In genomic region chr18:12593861-12594260, GRCh38 we compare ENCODE assay signal across 17 cellular contexts.
DNase-seq lines count a peak whose midpoint lies in the region; ATAC-seq and TF ChIP-seq lines count a peak whose summit lies in the region.
"Had no signal": no experiment of that assay in that cellular context is flagged by ENCODE, and none has a peak within 500 bp of the region (broad histone marks: within the 10 kb centered on the region; RNA-seq: fewer than 3 reads in every experiment).

No MANE protein-coding gene starts in this region.

- H3K23ac ChIP-seq in IMR-90 (ENCODE audit: low read depth, low read length) = no peak overlapping the region

- no peak overlapping the region for H3K4ac ChIP-seq in IMR-90 (ENCODE audit: low read depth, low read length)

- H2BK5ac ChIP-seq in IMR-90 (ENCODE audit: low read depth, low read length, poor library complexity, severe bottlenecking) = no peak overlapping the region

- H2AK9ac ChIP-seq in IMR-90 (replicated peaks; ENCODE audit: low read depth, low read length, poor library complexity) = no peak overlapping the region

- H2AK5ac ChIP-seq in IMR-90 (ENCODE audit: low read depth, low read length) = no peak overlapping the region

- H3K9me1 ChIP-seq in IMR-90 (ENCODE audit: insufficient read depth, low read length) = peaks cover 10% of the 10 kb centered on the region

- no peak overlapping the region for H3K4me3 Mint-ChIP-seq in GM23338

- intact Hi-C loops in IMR-90 (cut with micrococcal nuclease) = no loop called here

- H2BK20ac ChIP-seq in IMR-90 (ENCODE audit: low read depth, low read length) = no peak overlapping the region

- no peak for TF ChIP-seq POLR2A in IMR-90 (IDR thresholded peaks at IDR 0.05; ENCODE audit: low read depth, low read length)

- peaks cover 24 to 45% of the 10 kb centered on the region in 2 experiments for H3K79me1 ChIP-seq in IMR-90 (ENCODE audit: low read depth in 1 of 2, low read length in 2 of 2)

- no peak overlapping the region for H3K4me3 ChIP-seq in AG10803 (ENCODE audit: low read length)
- no peak overlapping the region for H3K4me3 ChIP-seq in IMR-90 (ENCODE audit: insufficient read depth, low read depth, low read length)
- H3K4me3 ChIP-seq in cardiac fibroblast (replicated peaks in 1 of 2; ENCODE audit: low read depth in 2 of 2, low read length in 2 of 2) = no peak overlapping the region
- H3K4me3 ChIP-seq in fibroblast of pulmonary artery (replicated peaks; ENCODE audit: low read depth, low read length) = no peak overlapping the region
- no peak overlapping the region for H3K4me3 ChIP-seq in GM23338
- H3K4me3 ChIP-seq: Peyer's patch, SJSA1 had no signal

- H3K27ac ChIP-seq in IMR-90 (ENCODE audit: insufficient read depth, low read length) = no peak overlapping the region
- no peak overlapping the region for H3K27ac ChIP-seq in GM23338 (ENCODE audit: low read depth)
- H3K27ac ChIP-seq: C4-2B, Peyer's patch, SJSA1 had no signal

- H3K4me1 Mint-ChIP-seq in GM23338 = peaks cover 21% of the 10 kb centered on the region

- no peaks in the 10 kb centered on the region for H3K79me2 ChIP-seq in GM23338 (replicated peaks; ENCODE audit: insufficient read depth)

- no peak overlapping the region for H4K5ac ChIP-seq in IMR-90 (ENCODE audit: low read depth, low read length)

- CTCF ChIA-PET in IMR-90 (lab: Yijun Ruan, JAX) = no interaction called here

- H3K27ac Mint-ChIP-seq in GM23338 = no peak overlapping the region

- no peak overlapping the region for H4K8ac ChIP-seq in IMR-90 (ENCODE audit: low read depth in 2 of 2, low read length in 2 of 2)

- H3K36me3 Mint-ChIP-seq in GM23338 (ENCODE audit: low read depth) = no peaks in the 10 kb centered on the region

- H3K36me3 ChIP-seq in IMR-90 (ENCODE audit: control insufficient read depth, insufficient read depth, low read length) (no peaks in the 10 kb centered on the region), GM23338 (ENCODE audit: insufficient read depth) (no peaks in the 10 kb centered on the region)
- H3K36me3 ChIP-seq: Peyer's patch, SJSA1 had no signal

- H3K27me3 ChIP-seq in IMR-90 (ENCODE audit: control insufficient read depth, insufficient read depth, low read length) = no peaks in the 10 kb centered on the region
- no peaks in the 10 kb centered on the region for H3K27me3 ChIP-seq in GM23338 (ENCODE audit: insufficient read depth)
- H3K27me3 ChIP-seq: Peyer's patch, SJSA1 had no signal

- no peak overlapping the region for H3K56ac ChIP-seq in IMR-90 (ENCODE audit: extremely low read depth, insufficient read depth, low read length)

- ATAC-seq in IMR-90 (ENCODE audit: low read depth) (no peak), GM23338 (no peak), HG02973 (IDR thresholded peaks at IDR 0.05; ENCODE audit: unreplicated experiment) (no peak)

- in situ Hi-C loops in IMR-90 (cut with MboI; ENCODE audit: low sequenced_read_pairs) = no loop called here

- no peak overlapping the region for H3K18ac ChIP-seq in IMR-90 (ENCODE audit: low read depth, low read length)

- BruUV-seq in IMR-90 (replicated peaks; lab: Mats Ljungman, UMichigan) = no TSS peak

- H4K91ac ChIP-seq in IMR-90 (ENCODE audit: insufficient read depth, low read depth, low read length) = no peak overlapping the region

- no peak overlapping the region for H2BK120ac ChIP-seq in IMR-90 (ENCODE audit: low read depth, low read length)

- H2BK15ac ChIP-seq in IMR-90 (ENCODE audit: low read depth, low read length) = no peak overlapping the region

- no peaks in the 10 kb centered on the region for H3K27me3 Mint-ChIP-seq in GM23338 (ENCODE audit: insufficient read depth, low read depth, poor library complexity)

- H3K9ac ChIP-seq in IMR-90 (ENCODE audit: low read depth, low read length) = no peak overlapping the region

- H2AFZ ChIP-seq in IMR-90 (replicated peaks; ENCODE audit: low read length, poor library complexity) (no peak overlapping the region), GM23338 (no peak overlapping the region)

- H3K4me2 ChIP-seq in IMR-90 (ENCODE audit: low read depth, low read length) (no peak overlapping the region), GM23338 (no peak overlapping the region)

- H3K9me2 ChIP-seq in GM23338 (ENCODE audit: insufficient read depth) = no peaks in the 10 kb centered on the region

- WGBS in IMR-90 (ENCODE audit: extremely low coverage in 2 of 2, insufficient read length in 1 of 2), 2 experiments = no CpG with 5 or more reads among the region's 8 CpGs

- H3K14ac ChIP-seq in IMR-90 (replicated peaks; ENCODE audit: low read depth, low read length) = no peak overlapping the region

- TF ChIP-seq RAD21 in IMR-90 (IDR thresholded peaks at IDR 0.05; ENCODE audit: low read length) = no peak

- DNase-seq in AG10803 (ENCODE audit: low read depth) (peak; percentile 50), IMR-90 (peak; percentile 69), cardiac fibroblast (ENCODE audit: low read depth in 2 of 2) (peak; percentile 33 to 49), fibroblast of pulmonary artery (ENCODE audit: low read depth) (peak; percentile 32), GM23338 (ENCODE audit: low spot score) (no peak), SKM-1 (lab: John Stamatoyannopoulos, UW; ENCODE audit: unreplicated experiment) (no peak), NCI-H2029 treated with DMSO at 0.1 percent for 48 hours (lab: John Stamatoyannopoulos, UW) (no peak)
- DNase-seq: DMS79 treated with DMSO at 0.1 percent for 48 hours, KG1, NCI-H1417 treated with DMSO at 0.1 percent for 48 hours, NCI-H187 treated with DMSO at 0.1 percent for 48 hours, NCI-H2171 treated with DMSO at 0.1 percent for 48 hours, Peyer's patch, SW 1271 had no signal

- no peak for TF ChIP-seq CTCF in AG10803 (conservative IDR thresholded peaks at IDR 0.05; ENCODE audit: low read length)
- TF ChIP-seq CTCF in IMR-90 (conservative IDR thresholded peaks at IDR 0.05; ENCODE audit: low read depth, low read length) = no peak
- TF ChIP-seq CTCF in cardiac fibroblast (IDR thresholded peaks at IDR 0.05; ENCODE audit: low read depth, low read length) = no peak
- no peak for TF ChIP-seq CTCF in fibroblast of pulmonary artery (IDR thresholded peaks at IDR 0.05; ENCODE audit: low read length, missing control alignments)
- no peak for TF ChIP-seq CTCF in GM23338 (conservative IDR thresholded peaks at IDR 0.05; ENCODE audit: low read depth in 2 of 2)

- no peaks in the 10 kb centered on the region for H3K9me3 Mint-ChIP-seq in GM23338

- no peaks in the 10 kb centered on the region for H3K9me3 ChIP-seq in IMR-90 (ENCODE audit: control insufficient read depth, insufficient read depth, low read length)
- H3K9me3 ChIP-seq: Peyer's patch, SJSA1 had no signal

- peaks cover 8% of the 10 kb centered on the region for H3K4me1 ChIP-seq in IMR-90 (ENCODE audit: control insufficient read depth, insufficient read depth, low read length)
- peaks cover 11% of the 10 kb centered on the region; the same call in 1 of the 2 replicates for H3K4me1 ChIP-seq in GM23338 (ENCODE audit: insufficient read depth)
- H3K4me1 ChIP-seq: Peyer's patch had no signal

- POLR2A ChIA-PET in IMR-90 (lab: Charles Lee; ENCODE audit: unreplicated experiment) = no interaction called here

- H4K20me1 ChIP-seq in IMR-90 (ENCODE audit: insufficient read depth, low read length) = peaks cover 3% of the 10 kb centered on the region; the same call in 1 of the 2 replicates
- no peaks in the 10 kb centered on the region for H4K20me1 ChIP-seq in GM23338 (replicated peaks; ENCODE audit: insufficient read depth)

- dilution Hi-C loops in IMR-90 (cut with HindIII; ENCODE audit: low sequenced_read_pairs, unreplicated experiment) = no loop called here

- no peaks in the 10 kb centered on the region for H3F3A ChIP-seq in GM23338 (replicated peaks; ENCODE audit: low read depth)

TF ChIP-seq in IMR-90, 13 proteins besides CTCF, POLR2A, EP300 and RAD21:
- no peak for TF ChIP-seq FOS (IDR thresholded peaks at IDR 0.05; ENCODE audit: low read depth, low read length)
- TF ChIP-seq MAZ (IDR thresholded peaks at IDR 0.05; ENCODE audit: borderline replicate concordance, low read depth, low read length) = no peak
- TF ChIP-seq USF2 (IDR thresholded peaks at IDR 0.05; ENCODE audit: low read depth, low read length) = no peak
- no peak for TF ChIP-seq RFX5 (IDR thresholded peaks at IDR 0.05; ENCODE audit: low read depth, low read length)
- TF ChIP-seq RCOR1 (IDR thresholded peaks at IDR 0.05; ENCODE audit: insufficient replicate concordance, low read length) = no peak

TF ChIP-seq in GM23338, 12 proteins besides CTCF, POLR2A, EP300 and RAD21 (continues in another document):
- TF ChIP-seq ZNF114 (CRISPR knock-in tag; IDR thresholded peaks at IDR 0.05) (no peak), REST (IDR thresholded peaks at IDR 0.05; ENCODE audit: unreplicated experiment) (no peak), POLR2AphosphoS5 (IDR thresholded peaks at IDR 0.05; ENCODE audit: low read depth) (no peak), ZNF331 (CRISPR knock-in tag; IDR thresholded peaks at IDR 0.05; ENCODE audit: low read depth) (no peak)

Comparison
In these comparisons a context has a peak if more than half of its experiments do, and no peak if none do; other contexts are left out.
1. DNase-seq: peak in AG10803 (single experiment), IMR-90 (single experiment), cardiac fibroblast (2 of 2) and fibroblast of pulmonary artery (single experiment); none in GM23338 (single experiment), SKM-1 (single experiment) and NCI-H2029 treated with DMSO at 0.1 percent for 48 hours (single experiment).